In the genomic region with DNA sequence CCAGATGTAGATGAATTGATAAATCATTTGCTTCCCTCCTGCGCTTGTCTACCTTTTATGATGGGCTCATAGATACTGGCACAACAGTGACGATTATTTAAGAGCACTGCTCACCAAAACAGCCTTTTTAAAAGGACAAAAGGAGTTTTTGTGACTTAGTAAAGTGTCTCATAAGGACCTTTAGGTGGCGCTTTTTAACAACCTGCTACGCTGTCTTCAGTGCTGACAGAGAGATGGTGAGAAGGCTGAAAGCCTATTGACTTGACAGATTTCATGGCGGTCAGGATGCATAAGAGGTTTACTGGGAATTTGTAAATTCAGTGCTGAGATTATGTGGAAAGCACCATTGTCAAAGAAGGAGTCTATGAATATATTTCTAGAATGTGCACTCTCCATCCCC, we compare ENCODE assay signal across 9 cellular contexts.
DNase-seq lines count a peak whose midpoint lies in the region; ATAC-seq and TF ChIP-seq lines count a peak whose summit lies in the region.
"Had no signal": no experiment of that assay in that cellular context is flagged by ENCODE, and none has a peak within 500 bp of the region (broad histone marks: within the 10 kb centered on the region; RNA-seq: fewer than 3 reads in every experiment).

No MANE protein-coding gene starts in this region.

- 30 to 49% (median 43%) methylated on average over 5 of the region's 5 CpGs for WGBS in heart left ventricle, 4 donors

- H3K4me1 ChIP-seq in osteoblast (ENCODE audit: insufficient read depth, low read length) (no peaks in the 10 kb centered on the region), heart left ventricle (no peaks in the 10 kb centered on the region)

- ATAC-seq in GM18909 (IDR thresholded peaks at IDR 0.05; ENCODE audit: poor library complexity, unreplicated experiment): peak; percentile 47
- no peak for ATAC-seq in GM19324 (IDR thresholded peaks at IDR 0.05; ENCODE audit: low FRiP score, unreplicated experiment)
- ATAC-seq in heart left ventricle: no peak
- ATAC-seq: natural killer cell had no signal

- no peaks in the 10 kb centered on the region for H3K36me3 ChIP-seq in osteoblast (ENCODE audit: insufficient read depth, low read length)
- no peaks in the 10 kb centered on the region for H3K36me3 ChIP-seq in heart left ventricle

- H3K4me2 ChIP-seq in osteoblast (ENCODE audit: insufficient read depth, low read length): no peak overlapping the region

- TF ChIP-seq CTCF in osteoblast (IDR thresholded peaks at IDR 0.05; ENCODE audit: extremely low read depth, low read depth, low read length) (peak; percentile 38), heart left ventricle (IDR thresholded peaks at IDR 0.05) (peak in 1 of 12 donors; percentile 28)

- H4K20me1 ChIP-seq in osteoblast (ENCODE audit: insufficient read depth, low read length): no peaks in the 10 kb centered on the region

- H3K27me3 ChIP-seq in osteoblast (ENCODE audit: insufficient read depth, low read length): no peaks in the 10 kb centered on the region
- H3K27me3 ChIP-seq in heart left ventricle: peaks cover 0 to 5% (median 0%) of the 10 kb centered on the region in 9 donors

- H3K27ac ChIP-seq in osteoblast (ENCODE audit: low read depth, low read length) (no peak overlapping the region), heart left ventricle (no peak overlapping the region)

- no peaks in the 10 kb centered on the region for H3K79me2 ChIP-seq in osteoblast (ENCODE audit: insufficient read depth, low read length)

- H3K9me3 ChIP-seq in osteoblast (ENCODE audit: low read depth, low read length) (no peaks in the 10 kb centered on the region), heart left ventricle (no peaks in the 10 kb centered on the region)

- H3K4me3 ChIP-seq in osteoblast (ENCODE audit: insufficient read depth, low read length) (no peak overlapping the region), heart left ventricle (no peak overlapping the region)

- DNase-seq in NCI-H1092 treated with DMSO at 0.1 percent for 48 hours (lab: John Stamatoyannopoulos, UW): peak; percentile 37
- peak; percentile 4 for DNase-seq in astrocyte of the hippocampus (ENCODE audit: low read depth, low spot score)
- no peak for DNase-seq in osteoblast (ENCODE audit: insufficient read length, low spot score, missing footprints)
- no peak for DNase-seq in Ammon's horn (ENCODE audit: low spot score)
- DNase-seq in NCI-H2196 (lab: John Stamatoyannopoulos, UW; ENCODE audit: unreplicated experiment): no peak
- no peak for DNase-seq in heart left ventricle
- DNase-seq: natural killer cell had no signal

- no peak for TF ChIP-seq POLR2A in heart left ventricle (IDR thresholded peaks at IDR 0.05)

- H2AFZ ChIP-seq in osteoblast (ENCODE audit: low read length): no peak overlapping the region

- intact Hi-C loops in heart left ventricle (cut with DNase I): no loop called here

Comparison
In these comparisons a context has a peak if more than half of its experiments do, and no peak if none do; other contexts are left out.
1. DNase-seq: peak in NCI-H1092 treated with DMSO at 0.1 percent for 48 hours (single experiment) and astrocyte of the hippocampus (single experiment); none in osteoblast (single experiment), Ammon's horn (single experiment), NCI-H2196 (single experiment) and heart left ventricle (0 of 5).